8 cellular contexts compared by ENCODE assay signal in the genomic region with DNA sequence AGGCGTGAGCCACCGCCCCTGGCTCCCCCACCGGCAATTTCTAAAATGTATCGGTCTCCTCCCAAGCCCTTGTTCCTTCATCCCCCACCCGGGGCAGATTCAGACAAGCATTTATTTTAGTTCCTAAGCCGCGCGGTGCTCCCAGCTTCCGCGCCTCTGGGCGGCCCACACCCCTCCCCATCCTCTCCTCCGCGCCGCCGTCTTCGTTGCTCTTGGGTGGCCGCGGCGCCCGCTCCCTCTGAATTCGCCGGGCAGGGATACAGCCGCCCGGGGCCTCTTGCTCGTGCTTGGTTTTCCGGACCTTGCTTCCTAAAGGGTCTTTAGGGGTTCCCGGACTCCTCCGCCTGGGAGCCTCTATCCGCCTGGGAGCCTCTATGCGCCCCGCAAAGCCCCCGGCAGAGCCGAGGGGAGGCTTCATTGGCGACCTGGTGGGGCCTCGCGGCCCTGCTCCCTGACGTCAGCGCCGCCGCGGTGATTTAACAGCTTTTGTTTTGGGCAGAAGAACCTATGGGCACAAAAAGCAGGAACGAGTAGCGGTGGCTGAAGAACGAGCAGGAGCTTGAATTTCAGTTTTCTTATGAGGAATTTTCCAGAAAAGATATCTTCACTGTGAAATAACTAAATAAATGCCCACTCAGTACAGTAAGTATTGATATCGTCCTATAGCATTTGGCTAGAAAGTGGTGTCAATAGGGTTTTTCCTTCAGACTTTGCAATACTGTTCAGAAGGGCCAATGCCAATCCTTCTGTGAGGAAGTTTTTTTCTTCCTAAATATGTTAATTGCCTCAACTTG. TPM values are rescaled to one million over a fixed set of nuclear protein-coding genes. Genes with fewer than 3 reads are reported as not detected.
DNase-seq lines count a peak whose midpoint lies in the region; ATAC-seq and TF ChIP-seq lines count a peak whose summit lies in the region.

No MANE protein-coding gene starts in this region.

- TF ChIP-seq RAD21 in neural cell (conservative IDR thresholded peaks at IDR 0.05) = no peak

- H3K4me3 Mint-ChIP-seq in stimulated activated naive CD8-positive, alpha-beta T cell treated with anti-CD3 and anti-CD28 coated beads, Interleukin-15, amount 100 ng/mL, for 72 hours = peak overlapping the region; percentile 96 to 99

- H3K79me2 ChIP-seq in neural cell (replicated peaks; ENCODE audit: insufficient read depth, low read length) = no peaks in the 10 kb centered on the region

- H3K9ac ChIP-seq in neural cell (ENCODE audit: low read length) = peak overlapping the region; percentile 72

- H3K4me3 ChIP-seq in foreskin fibroblast (ENCODE audit: low read depth in 1 of 2, low read length in 2 of 2) = peak overlapping the region; percentile 64 to 68
- H3K4me3 ChIP-seq in neural cell (ENCODE audit: low read length) = peak overlapping the region; percentile 67

- H3K9me3 ChIP-seq in neural cell (ENCODE audit: low read length) = no peaks in the 10 kb centered on the region

- in situ Hi-C loops in KBM-7 (cut with MboI; ENCODE audit: low pct_unique_long_range_greater_than_20kb, low sequenced_read_pairs) = no loop called here

- H3K9me3 Mint-ChIP-seq in stimulated activated naive CD8-positive, alpha-beta T cell treated with anti-CD3 and anti-CD28 coated beads, Interleukin-15, amount 100 ng/mL, for 72 hours = no peaks in the 10 kb centered on the region

- H2AFZ ChIP-seq in neural cell (ENCODE audit: low read depth, low read length) = peak overlapping the region; percentile 66

- peak overlapping the region; percentile 99 to 100 for H3K27ac Mint-ChIP-seq in stimulated activated naive CD8-positive, alpha-beta T cell treated with anti-CD3 and anti-CD28 coated beads, Interleukin-15, amount 100 ng/mL, for 72 hours

- no peaks in the 10 kb centered on the region for H4K20me1 ChIP-seq in neural cell (ENCODE audit: insufficient read depth)

- peak; percentile 28 for TF ChIP-seq EP300 in neural cell (conservative IDR thresholded peaks at IDR 0.05; ENCODE audit: poor library complexity, severe bottlenecking)

- H3K27ac ChIP-seq in neural cell (ENCODE audit: low read length) = peak overlapping the region; percentile 51

- peaks cover 41% of the 10 kb centered on the region for H3K4me1 Mint-ChIP-seq in stimulated activated naive CD8-positive, alpha-beta T cell treated with anti-CD3 and anti-CD28 coated beads, Interleukin-15, amount 100 ng/mL, for 72 hours

- no peaks in the 10 kb centered on the region for H3F3A ChIP-seq in neural cell (ENCODE audit: insufficient read depth, low read length, poor library complexity, severe bottlenecking)

- peak; percentile 80 for ATAC-seq in GM21723 (IDR thresholded peaks at IDR 0.05; ENCODE audit: unreplicated experiment)
- peak; percentile 83 for ATAC-seq in stimulated activated naive CD8-positive, alpha-beta T cell treated with anti-CD3 and anti-CD28 coated beads, Interleukin-15, amount 100 ng/mL, for 72 hours

- H3K27me3 ChIP-seq in neural cell (ENCODE audit: insufficient read depth, low read depth, low read length) = no peaks in the 10 kb centered on the region

- H3K9me2 ChIP-seq in neural cell (ENCODE audit: insufficient read depth, low read length) = no peaks in the 10 kb centered on the region

- H3K27me3 Mint-ChIP-seq in stimulated activated naive CD8-positive, alpha-beta T cell treated with anti-CD3 and anti-CD28 coated beads, Interleukin-15, amount 100 ng/mL, for 72 hours = no peaks in the 10 kb centered on the region

- H3K4me2 ChIP-seq in neural cell (ENCODE audit: low read length) = peak overlapping the region; percentile 75

- TF ChIP-seq CTCF in foreskin fibroblast (IDR thresholded peaks at IDR 0.05; ENCODE audit: low read depth, low read length) (no peak), neural cell (IDR thresholded peaks at IDR 0.05; ENCODE audit: poor library complexity, severe bottlenecking) (no peak)

- no peaks in the 10 kb centered on the region for H3K36me3 ChIP-seq in neural cell (ENCODE audit: insufficient read depth, low read length)

- DNase-seq in DMS79 treated with DMSO at 0.1 percent for 48 hours (lab: John Stamatoyannopoulos, UW) (peak; percentile 83), KBM-7 (peak; percentile 90), RPMI8226 (peak; percentile 86), foreskin fibroblast (peak; percentile 70 to 90)
- DNase-seq in activated effector memory CD4-positive, alpha-beta T cell treated with anti-CD3 and anti-CD28 coated beads, Interleukin-2, amount 50 U/mL, for 16 hours = peak; percentile 90
- DNase-seq in stimulated activated naive CD8-positive, alpha-beta T cell treated with anti-CD3 and anti-CD28 coated beads, Interleukin-15, amount 100 ng/mL, for 72 hours = peak; percentile 80 to 85

TF ChIP-seq in neural cell, 6 proteins besides CTCF, POLR2A, EP300 and RAD21:
- TF ChIP-seq SMC3 (conservative IDR thresholded peaks at IDR 0.05; ENCODE audit: poor library complexity) (peak; percentile 22), TAF1 (IDR thresholded peaks at IDR 0.05; ENCODE audit: low read depth) (no peak), EZH2 (IDR thresholded peaks at IDR 0.05; ENCODE audit: borderline replicate concordance, insufficient read depth, low read length, poor library complexity, severe bottlenecking) (no peak), REST (IDR thresholded peaks at IDR 0.05; ENCODE audit: borderline replicate concordance) (peak; percentile 35), POLR2AphosphoS5 (IDR thresholded peaks at IDR 0.05) (peak; percentile 40), MXI1 (conservative IDR thresholded peaks at IDR 0.05; ENCODE audit: poor library complexity, severe bottlenecking) (peak; percentile 40)

RNA-seq across cellular contexts. Expression of gene PRKRA, which starts 37.3 kb away (rescaled TPM):
- 77.7 and 91.8 TPM in 2 replicates for polyA plus RNA-seq in neural cell
- 60.9 and 67.8 TPM in 2 replicates for polyA minus RNA-seq in neural cell

RNA-seq across cellular contexts. Expression of gene PJVK, which starts 37.5 kb away (rescaled TPM):
- polyA plus RNA-seq in neural cell = 3.6 and 5.5 TPM in 2 replicates
- polyA minus RNA-seq in neural cell = 2.3 and 2.4 TPM in 2 replicates

Comparison
In these comparisons a context has a peak if more than half of its experiments do, and no peak if none do; other contexts are left out.
1. Peak in every context shown above with its lines: DNase-seq, ATAC-seq, H3K4me3 ChIP-seq and H3K27ac ChIP-seq.